ENCODE assay signal across 23 cellular contexts in the genomic region with DNA sequence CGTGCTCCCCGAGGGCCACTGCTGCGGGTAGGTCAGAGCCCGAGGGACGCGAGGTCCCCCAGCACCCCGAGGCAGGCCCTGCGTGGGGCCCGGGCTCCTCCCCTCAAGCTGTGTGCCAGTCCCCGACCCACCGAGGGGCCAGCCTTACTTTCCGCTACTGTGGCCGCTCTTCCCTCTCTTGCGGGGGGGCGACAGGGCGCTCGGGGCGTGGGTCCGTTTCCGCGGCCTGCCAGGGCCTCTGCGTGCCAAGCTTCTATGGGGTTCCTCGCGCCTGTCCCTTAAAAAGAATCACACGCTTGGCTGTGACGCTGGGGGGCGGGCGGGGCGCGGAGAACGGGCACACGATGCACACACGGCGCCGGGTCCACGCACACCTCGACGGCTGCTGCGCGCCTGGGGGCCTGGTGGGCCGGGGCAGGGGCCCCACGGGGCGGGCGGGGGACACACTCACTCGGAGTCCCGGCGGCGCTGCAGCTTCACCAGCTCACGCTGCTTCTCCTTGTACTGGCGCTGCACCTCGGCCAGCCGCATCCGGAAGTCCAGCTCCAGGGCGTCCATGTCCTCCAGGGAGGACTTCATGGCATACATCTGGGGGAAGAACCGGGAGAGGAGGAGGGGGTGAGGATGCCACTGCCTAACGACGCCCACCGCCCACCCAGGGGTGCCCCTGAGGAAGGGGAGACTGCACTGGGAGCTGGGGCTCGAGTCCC.
"Had no signal": no experiment of that assay in that cellular context is flagged by ENCODE, and none has a peak within 500 bp of the region (broad histone marks: within the 10 kb centered on the region; RNA-seq: fewer than 3 reads in every experiment).

No MANE protein-coding gene starts in this region.

- H3K9me3 Mint-ChIP-seq: naive thymus-derived CD8-positive, alpha-beta T cell; neural progenitor cell; stimulated activated memory B cell treated with anti-CD40 and anti-IgM and Interleukin-4, amounts not matched to agents 10 μg/mL and 1 μg/mL and 100 μg/mL, for 72 hours; stimulated activated naive CD8-positive, alpha-beta T cell treated with anti-CD3 and anti-CD28 coated beads, Interleukin-15, Interleukin-2, amounts not matched to agents 100 ng/mL and 50 ng/mL, for 24 hours had no signal

- H3K4me3 ChIP-seq: dorsolateral prefrontal cortex, esophagus squamous epithelium, left ventricle myocardium inferior, lower lobe of right lung, neural progenitor cell, ovary, psoas muscle, skin epidermis, spleen, suprapubic skin, transverse colon, upper lobe of right lung, uterus had no signal

- ATAC-seq: left cardiac atrium; lower lobe of right lung; naive thymus-derived CD8-positive, alpha-beta T cell; psoas muscle; right cardiac atrium; stimulated activated memory B cell treated with anti-CD40 and anti-IgM and Interleukin-4, amounts not matched to agents 10 μg/mL and 1 μg/mL and 100 μg/mL, for 72 hours; upper lobe of right lung had no signal

- H2AFZ ChIP-seq: neural progenitor cell had no signal

- H3K27me3 Mint-ChIP-seq: naive thymus-derived CD8-positive, alpha-beta T cell; stimulated activated memory B cell treated with anti-CD40 and anti-IgM and Interleukin-4, amounts not matched to agents 10 μg/mL and 1 μg/mL and 100 μg/mL, for 72 hours; stimulated activated naive CD8-positive, alpha-beta T cell treated with anti-CD3 and anti-CD28 coated beads, Interleukin-15, Interleukin-2, amounts not matched to agents 100 ng/mL and 50 ng/mL, for 24 hours had no signal

- H3K36me3 ChIP-seq: neural progenitor cell, ovary, uterus had no signal

- DNase-seq: central memory CD4-positive, alpha-beta T cell; dorsolateral prefrontal cortex; effector CD4-positive, alpha-beta T cell; esophagus squamous epithelium; foreskin melanocyte; left cardiac atrium; left ventricle myocardium inferior; lower lobe of right lung; naive thymus-derived CD8-positive, alpha-beta T cell; nucleus accumbens; ovary; psoas muscle; spleen; stimulated activated CD4-positive, alpha-beta T cell treated with anti-CD3 and anti-CD28 coated beads, Interleukin-4, amount 100 ng/mL, for 4 hours; transverse colon; upper lobe of right lung; uterus had no signal

- H3K4me2 ChIP-seq: neural progenitor cell had no signal

- H3K27ac ChIP-seq: esophagus squamous epithelium, left ventricle myocardium inferior, lower lobe of right lung, neural progenitor cell, ovary, psoas muscle, skin epidermis, spleen, suprapubic skin, upper lobe of right lung, uterus had no signal

- H3K27ac Mint-ChIP-seq: naive thymus-derived CD8-positive, alpha-beta T cell; neural progenitor cell; stimulated activated memory B cell treated with anti-CD40 and anti-IgM and Interleukin-4, amounts not matched to agents 10 μg/mL and 1 μg/mL and 100 μg/mL, for 72 hours; stimulated activated naive CD8-positive, alpha-beta T cell treated with anti-CD3 and anti-CD28 coated beads, Interleukin-15, Interleukin-2, amounts not matched to agents 100 ng/mL and 50 ng/mL, for 24 hours had no signal

- H3K27me3 ChIP-seq: dorsolateral prefrontal cortex, esophagus squamous epithelium, neural progenitor cell, ovary, spleen, suprapubic skin, transverse colon, upper lobe of right lung, uterus had no signal

- H3K4me1 ChIP-seq: neural progenitor cell, psoas muscle had no signal

- H3K9me3 ChIP-seq: esophagus squamous epithelium, left ventricle myocardium inferior, lower lobe of right lung, ovary, psoas muscle, spleen, suprapubic skin, transverse colon, upper lobe of right lung, uterus had no signal

- H3K4me3 Mint-ChIP-seq: naive thymus-derived CD8-positive, alpha-beta T cell; neural progenitor cell; stimulated activated memory B cell treated with anti-CD40 and anti-IgM and Interleukin-4, amounts not matched to agents 10 μg/mL and 1 μg/mL and 100 μg/mL, for 72 hours; stimulated activated naive CD8-positive, alpha-beta T cell treated with anti-CD3 and anti-CD28 coated beads, Interleukin-15, Interleukin-2, amounts not matched to agents 100 ng/mL and 50 ng/mL, for 24 hours had no signal
